Comparison of ENCODE assay signal across 8 cellular contexts in genomic region chr2:130355181-130355577, GRCh38. TPM values are rescaled to one million over a fixed set of nuclear protein-coding genes. Genes with fewer than 3 reads are reported as not detected.
DNase-seq lines count a peak whose midpoint lies in the region; ATAC-seq lines count a peak whose summit lies in the region.

No MANE protein-coding gene starts in this region.

- ATAC-seq in activated T-helper 17 cell treated with anti-CD3 and anti-CD28 coated beads, Interleukin-2, amount 50 U/mL, for 72 hours (replicated peaks) = no peak
- ATAC-seq in stimulated activated memory B cell treated with anti-CD40 and anti-IgM and Interleukin-4, amounts not matched to agents 10 μg/mL and 1 μg/mL and 100 μg/mL, for 72 hours = peak; percentile 2
- no peak for ATAC-seq in HG03378 (IDR thresholded peaks at IDR 0.05; ENCODE audit: unreplicated experiment)

- H3K36me3 ChIP-seq in iPS DF 6.9 (ENCODE audit: control insufficient read depth, insufficient read depth, low read length) = no peaks in the 10 kb centered on the region

- no peak overlapping the region for H3K27ac ChIP-seq in iPS DF 6.9 (ENCODE audit: low read length)

- H3K9me3 ChIP-seq in iPS DF 6.9 (ENCODE audit: control insufficient read depth, insufficient read depth, low read length) = no peaks in the 10 kb centered on the region

- H3K27me3 ChIP-seq in iPS DF 6.9 (ENCODE audit: control insufficient read depth, insufficient read depth, low read length) = peaks cover 7% of the 10 kb centered on the region; the same call in 1 of the 2 replicates

- intact Hi-C loops in activated CD4-positive, alpha-beta T cell treated with anti-CD3 and anti-CD28 coated beads, Interleukin-2, amount 10 ng/mL, durations not matched to agents 24 days and 14 days (cut with micrococcal nuclease) = loop anchor here (5.0 kb wide), 1 partner anchor 37 kb away; no protein-coding TSS in a partner anchor

- H3K27ac Mint-ChIP-seq in activated CD4-positive, alpha-beta T cell treated with anti-CD3 and anti-CD28 coated beads, Interleukin-2, amount 10 ng/mL, durations not matched to agents 24 days and 14 days = no peak overlapping the region
- no peak overlapping the region for H3K27ac Mint-ChIP-seq in activated T-helper 17 cell treated with anti-CD3 and anti-CD28 coated beads, Interleukin-2, amount 50 U/mL, for 72 hours
- no peak overlapping the region for H3K27ac Mint-ChIP-seq in stimulated activated memory B cell treated with anti-CD40 and anti-IgM and Interleukin-4, amounts not matched to agents 10 μg/mL and 1 μg/mL and 100 μg/mL, for 72 hours

- peak overlapping the region; percentile 56; the same call in 1 of the 2 replicates for H3K4me3 ChIP-seq in iPS DF 6.9 (ENCODE audit: low read length)

- peaks cover 5% of the 10 kb centered on the region for H3K36me3 Mint-ChIP-seq in activated CD4-positive, alpha-beta T cell treated with anti-CD3 and anti-CD28 coated beads, Interleukin-2, amount 10 ng/mL, durations not matched to agents 24 days and 14 days (ENCODE audit: low read depth)
- H3K36me3 Mint-ChIP-seq in activated T-helper 17 cell treated with anti-CD3 and anti-CD28 coated beads, Interleukin-2, amount 50 U/mL, for 72 hours (ENCODE audit: low read depth) = no peaks in the 10 kb centered on the region
- peaks cover 5% of the 10 kb centered on the region for H3K36me3 Mint-ChIP-seq in stimulated activated memory B cell treated with anti-CD40 and anti-IgM and Interleukin-4, amounts not matched to agents 10 μg/mL and 1 μg/mL and 100 μg/mL, for 72 hours

- peaks cover 12% of the 10 kb centered on the region for H3K4me1 Mint-ChIP-seq in activated CD4-positive, alpha-beta T cell treated with anti-CD3 and anti-CD28 coated beads, Interleukin-2, amount 10 ng/mL, durations not matched to agents 24 days and 14 days
- peaks cover 6% of the 10 kb centered on the region for H3K4me1 Mint-ChIP-seq in activated T-helper 17 cell treated with anti-CD3 and anti-CD28 coated beads, Interleukin-2, amount 50 U/mL, for 72 hours
- peaks cover 27% of the 10 kb centered on the region for H3K4me1 Mint-ChIP-seq in stimulated activated memory B cell treated with anti-CD40 and anti-IgM and Interleukin-4, amounts not matched to agents 10 μg/mL and 1 μg/mL and 100 μg/mL, for 72 hours

- no peaks in the 10 kb centered on the region for H3K9me3 Mint-ChIP-seq in activated CD4-positive, alpha-beta T cell treated with anti-CD3 and anti-CD28 coated beads, Interleukin-2, amount 10 ng/mL, durations not matched to agents 24 days and 14 days
- no peaks in the 10 kb centered on the region for H3K9me3 Mint-ChIP-seq in activated T-helper 17 cell treated with anti-CD3 and anti-CD28 coated beads, Interleukin-2, amount 50 U/mL, for 72 hours
- H3K9me3 Mint-ChIP-seq in stimulated activated memory B cell treated with anti-CD40 and anti-IgM and Interleukin-4, amounts not matched to agents 10 μg/mL and 1 μg/mL and 100 μg/mL, for 72 hours = peaks cover 4% of the 10 kb centered on the region

- WGBS in iPS DF 6.9 (ENCODE audit: insufficient coverage, insufficient read length) = no CpG with 5 or more reads among the region's 19 CpGs

- no peak for DNase-seq in activated CD4-positive, alpha-beta T cell treated with anti-CD3 and anti-CD28 coated beads, Interleukin-2, amount 10 ng/mL, durations not matched to agents 24 days and 14 days
- no peak for DNase-seq in activated CD4-positive, alpha-beta T cell treated with anti-CD3 and anti-CD28 coated beads for 4 hours
- DNase-seq in iPS DF 6.9 (ENCODE audit: low read depth, low spot score) = no peak
- no peak for DNase-seq in NCI-H187 treated with DMSO at 0.1 percent for 48 hours (lab: John Stamatoyannopoulos, UW)
- no peak for DNase-seq in stimulated activated CD4-positive, alpha-beta T cell treated with anti-CD3 and anti-CD28 coated beads, Interleukin-4, amount 100 ng/mL, for 4 hours

- H3K4me3 Mint-ChIP-seq in activated CD4-positive, alpha-beta T cell treated with anti-CD3 and anti-CD28 coated beads, Interleukin-2, amount 10 ng/mL, durations not matched to agents 24 days and 14 days = peak overlapping the region; percentile 80
- H3K4me3 Mint-ChIP-seq in activated T-helper 17 cell treated with anti-CD3 and anti-CD28 coated beads, Interleukin-2, amount 50 U/mL, for 72 hours = peak overlapping the region; percentile 74
- peak overlapping the region; percentile 77 for H3K4me3 Mint-ChIP-seq in stimulated activated memory B cell treated with anti-CD40 and anti-IgM and Interleukin-4, amounts not matched to agents 10 μg/mL and 1 μg/mL and 100 μg/mL, for 72 hours

- no peaks in the 10 kb centered on the region for H3K27me3 Mint-ChIP-seq in activated CD4-positive, alpha-beta T cell treated with anti-CD3 and anti-CD28 coated beads, Interleukin-2, amount 10 ng/mL, durations not matched to agents 24 days and 14 days
- H3K27me3 Mint-ChIP-seq in activated T-helper 17 cell treated with anti-CD3 and anti-CD28 coated beads, Interleukin-2, amount 50 U/mL, for 72 hours = no peaks in the 10 kb centered on the region
- H3K27me3 Mint-ChIP-seq in stimulated activated memory B cell treated with anti-CD40 and anti-IgM and Interleukin-4, amounts not matched to agents 10 μg/mL and 1 μg/mL and 100 μg/mL, for 72 hours = no peaks in the 10 kb centered on the region

- H3K4me1 ChIP-seq in iPS DF 6.9 (ENCODE audit: control insufficient read depth, insufficient read depth, low read length) = no peaks in the 10 kb centered on the region

RNA-seq across cellular contexts. Expression of gene PTPN18, which starts 0.7 kb away (rescaled TPM):
- 61.7 and 61.9 TPM in 2 replicates for total RNA-seq in activated CD4-positive, alpha-beta T cell treated with anti-CD3 and anti-CD28 coated beads, Interleukin-2, amount 10 ng/mL, durations not matched to agents 24 days and 14 days
- 10 to 100 TPM; 60.5 to 69.7 TPM for total RNA-seq in activated T-helper 17 cell treated with anti-CD3 and anti-CD28 coated beads, Interleukin-2, amount 50 U/mL, for 72 hours

RNA-seq across cellular contexts. Expression of gene IMP4, which starts 12.5 kb away (rescaled TPM):
- total RNA-seq in activated CD4-positive, alpha-beta T cell treated with anti-CD3 and anti-CD28 coated beads, Interleukin-2, amount 10 ng/mL, durations not matched to agents 24 days and 14 days = 177 and 178 TPM in 2 replicates
- 100 to 1,000 TPM in 1 of 2 donors, 10 to 100 TPM in 1; 79.8 to 134 TPM for total RNA-seq in activated T-helper 17 cell treated with anti-CD3 and anti-CD28 coated beads, Interleukin-2, amount 50 U/mL, for 72 hours
